10 cellular contexts compared by ENCODE assay signal in the genomic region with DNA sequence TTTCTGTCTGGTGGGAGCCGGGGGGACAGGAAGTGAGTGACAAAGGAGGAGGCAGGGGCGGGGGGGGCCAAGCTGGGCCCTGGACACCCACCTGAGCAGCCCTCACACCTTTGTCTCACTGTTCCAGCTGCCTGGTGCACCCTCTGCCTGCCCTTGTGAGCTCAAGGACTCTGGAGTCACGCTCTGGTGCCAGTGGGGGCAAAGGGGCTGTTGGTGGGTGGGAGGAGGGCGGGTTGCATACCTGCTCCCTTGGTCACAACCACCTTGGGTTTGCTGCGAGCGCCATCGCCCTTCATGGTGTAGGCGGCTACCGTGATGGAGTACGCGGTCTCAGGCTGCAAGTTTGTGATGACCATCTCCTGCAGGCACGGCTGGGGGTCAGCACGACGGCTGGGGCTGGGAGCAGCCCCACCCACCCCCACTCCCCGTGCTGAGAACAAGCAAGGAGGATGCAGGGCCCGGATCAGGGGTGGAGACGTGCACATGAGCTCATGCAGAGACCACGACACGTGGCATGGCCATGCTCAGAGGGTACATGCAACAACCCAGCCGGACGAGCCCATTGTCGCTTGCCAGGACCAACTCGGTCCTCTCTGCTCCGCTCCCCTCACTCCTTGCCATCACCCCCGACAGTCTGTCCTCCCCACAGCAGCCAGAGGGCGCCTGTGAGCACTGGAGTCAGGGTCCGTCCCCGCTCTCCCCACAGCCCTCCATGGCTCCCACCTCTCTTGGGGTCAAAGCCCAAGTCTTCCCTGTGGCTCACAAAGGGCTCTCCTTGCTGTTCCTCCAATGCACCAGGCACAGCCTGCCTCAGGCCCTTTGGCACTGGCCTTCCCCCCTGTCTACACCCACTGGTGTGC.
A peak's percentile ranks its signal among the peaks of the same experiment; 100 is the strongest.
DNase-seq lines count a peak whose midpoint lies in the region; ATAC-seq and TF ChIP-seq lines count a peak whose summit lies in the region.
"Had no signal": no experiment of that assay in that cellular context is flagged by ENCODE, and none has a peak within 500 bp of the region (broad histone marks: within the 10 kb centered on the region; RNA-seq: fewer than 3 reads in every experiment).

No MANE protein-coding gene starts in this region.

- H2AFZ ChIP-seq in Loucy (ENCODE audit: low read length), result no peak overlapping the region

- H3K36me3 Mint-ChIP-seq in osteocyte (ENCODE audit: unreplicated experiment), result peaks cover 26% of the 10 kb centered on the region

- H3K4me1 Mint-ChIP-seq in osteocyte (ENCODE audit: unreplicated experiment), result no peaks in the 10 kb centered on the region

- H3K9me2 ChIP-seq in Loucy (replicated peaks; ENCODE audit: low read depth, low read length), result no peaks in the 10 kb centered on the region

- no peaks in the 10 kb centered on the region for H3K27me3 ChIP-seq in Loucy (ENCODE audit: insufficient read depth, low read length, poor library complexity, severe bottlenecking)

- H3K79me2 ChIP-seq in Loucy (ENCODE audit: insufficient read depth, low read length), result no peaks in the 10 kb centered on the region

- H3K4me1 ChIP-seq in Loucy (ENCODE audit: insufficient read depth, low read length, poor library complexity, severe bottlenecking), result no peaks in the 10 kb centered on the region

- no peaks in the 10 kb centered on the region for H3K9me3 Mint-ChIP-seq in osteocyte (ENCODE audit: unreplicated experiment)
- H3K9me3 Mint-ChIP-seq: activated B cell treated with CpG ODN at 0.5 μM for 24 hours had no signal

- DNase-seq in GM10266 (ENCODE audit: extremely low spot score) (no peak), cerebellar cortex (ENCODE audit: low spot score) (peak; percentile 18), osteocyte (ENCODE audit: extremely low spot score, unreplicated experiment) (no peak), NOMO-1 (lab: John Stamatoyannopoulos, UW; ENCODE audit: unreplicated experiment in 2 of 2) (no peak)
- DNase-seq: activated B cell treated with CpG ODN at 0.5 μM for 24 hours; stimulated activated naive CD4-positive, alpha-beta T cell treated with Interleukin-2 at 50 U/mL for 16 hours had no signal

- no peak overlapping the region for H3K27ac Mint-ChIP-seq in osteocyte (ENCODE audit: unreplicated experiment)
- H3K27ac Mint-ChIP-seq: activated B cell treated with CpG ODN at 0.5 μM for 24 hours had no signal

- H3K9ac ChIP-seq in Loucy (ENCODE audit: low read depth, low read length, poor library complexity, severe bottlenecking), result no peak overlapping the region

- H3K27me3 Mint-ChIP-seq in osteocyte (ENCODE audit: unreplicated experiment), result no peaks in the 10 kb centered on the region

- no peaks in the 10 kb centered on the region for H3F3A ChIP-seq in Loucy (ENCODE audit: low read depth)

- H3K4me3 ChIP-seq in Loucy (ENCODE audit: low read length, poor library complexity, severe bottlenecking), result no peak overlapping the region

- H3K9me3 ChIP-seq in Loucy (ENCODE audit: insufficient read depth, low read depth, low read length), result no peaks in the 10 kb centered on the region
- H3K9me3 ChIP-seq: neutrophil had no signal

- H4K20me1 ChIP-seq in Loucy (ENCODE audit: insufficient read depth, low read length, poor library complexity, severe bottlenecking), result no peaks in the 10 kb centered on the region

- no peak overlapping the region for H3K4me3 Mint-ChIP-seq in osteocyte (ENCODE audit: unreplicated experiment)
- H3K4me3 Mint-ChIP-seq: activated B cell treated with CpG ODN at 0.5 μM for 24 hours had no signal

- H3K36me3 ChIP-seq in Loucy (ENCODE audit: insufficient read depth, low read length), result no peaks in the 10 kb centered on the region
- H3K36me3 ChIP-seq: neutrophil had no signal

- TF ChIP-seq CTCF in GM10266 (IDR thresholded peaks at IDR 0.05; ENCODE audit: control insufficient read depth, insufficient read depth, low read depth, missing control alignments) (peak; percentile 51), Loucy (conservative IDR thresholded peaks at IDR 0.05; ENCODE audit: low read length) (peak; percentile 65), osteocyte (IDR thresholded peaks at IDR 0.05) (peak; percentile 52)

- ATAC-seq in GM19324 (IDR thresholded peaks at IDR 0.05; ENCODE audit: low FRiP score, unreplicated experiment) (no peak), GM18520 (IDR thresholded peaks at IDR 0.05; ENCODE audit: unreplicated experiment) (no peak)

- no peak overlapping the region for H3K4me2 ChIP-seq in Loucy (ENCODE audit: low read depth, low read length, poor library complexity, severe bottlenecking)
